In genomic region chr18:49601211-49601610, GRCh38 we compare ENCODE assay signal across 33 cellular contexts. TPM values are rescaled to one million over a fixed set of nuclear protein-coding genes. Genes with fewer than 3 reads are reported as not detected.
"Had no signal": no experiment of that assay in that cellular context is flagged by ENCODE, and none has a peak within 500 bp of the region (broad histone marks: within the 10 kb centered on the region; RNA-seq: fewer than 3 reads in every experiment).

No MANE protein-coding gene starts in this region.

- H3K27me3 ChIP-seq: SJCRH30 had no signal

- H3K4me3 ChIP-seq: PC-9, SJCRH30, SK-N-MC had no signal

- DNase-seq: KG1, MM.1S, MV-4-11, NCI-H1092, NCI-H1105, NCI-H1436, NCI-H146, NCI-H1694, NCI-H187, NCI-H1930, NCI-H2029 treated with DMSO at 0.1 percent for 48 hours, NCI-H2081 treated with DMSO at 0.1 percent for 48 hours, NCI-H2107, NCI-H2171, NCI-H226, NCI-H446 treated with DMSO at 0.1 percent for 48 hours, NCI-H510A, NCI-H524, NCI-H526, NCI-H69, NCI-H748 treated with DMSO at 0.1 percent for 48 hours, NCI-H82, PC-9, SHP77, SIG-M5, SJCRH30 had no signal

- H3K4me2 ChIP-seq: PC-9 had no signal

- ATAC-seq: Panc1, Right ventricle myocardium inferior, SK-N-SH treated with all-trans-retinoic acid at 6 μM for 48 hours had no signal

- H3K36me3 ChIP-seq: SJCRH30 had no signal

- H3K27ac ChIP-seq: PC-9, RWPE1, SJCRH30, SK-N-MC had no signal

- H2AFZ ChIP-seq: PC-9 had no signal

RNA-seq across cellular contexts. Expression of gene LIPG, which starts 39.4 kb away (rescaled TPM):
- total RNA-seq: OCI-LY7, Right ventricle myocardium inferior, SK-MEL-5 had no signal
